In genomic region chr7:76291346-76292205, GRCh38 we compare ENCODE assay signal across 8 cellular contexts. TPM values are rescaled to one million over a fixed set of nuclear protein-coding genes. Genes with fewer than 3 reads are reported as not detected.
A peak's percentile ranks its signal among the peaks of the same experiment; 100 is the strongest.
DNase-seq lines count a peak whose midpoint lies in the region; ATAC-seq, FAIRE-seq and TF ChIP-seq lines count a peak whose summit lies in the region.

No MANE protein-coding gene starts in this region.

- H3K4me1 ChIP-seq in spleen = peaks cover 13 to 53% (median 37%) of the 10 kb centered on the region in 6 donors

- no peak for TF ChIP-seq POLR2A in spleen (IDR thresholded peaks at IDR 0.05)

- WGBS in spleen, 5 donors = 16 to 19% (median 16%) methylated on average over 25 to 30 of the region's 30 CpGs

- H3K27ac ChIP-seq in WERI-Rb-1 (peak overlapping the region; percentile 28; the same call in 1 of the 2 replicates), spleen (peak overlapping the region; percentile 22 to 89 (median 84))

- DNase-seq in activated gamma-delta T cell treated with Interleukin-2 at 50 U/mL for 16 hours = peak; percentile 84
- DNase-seq in activated gamma-delta T cell (lab: John Stamatoyannopoulos, UW) = no peak
- peak; percentile 63 for DNase-seq in NCI-H2081 treated with DMSO at 0.1 percent for 48 hours (lab: John Stamatoyannopoulos, UW)
- peak; percentile 83 for DNase-seq in WERI-Rb-1
- peak; percentile 98 for DNase-seq in bronchial epithelial cell (ENCODE audit: low read depth)
- peak; percentile 97 for DNase-seq in iris pigment epithelial cell (ENCODE audit: low read depth)
- peak; percentile 94 for DNase-seq in spleen

- no peak overlapping the region for H3K4me3 ChIP-seq in WERI-Rb-1 (ENCODE audit: low read depth, low read length)
- H3K4me3 ChIP-seq in bronchial epithelial cell (ENCODE audit: low read depth, low read length) = peak overlapping the region; percentile 21
- peak overlapping the region in 3 of 8 donors; percentile 26 to 50 (median 27) for H3K4me3 ChIP-seq in spleen

- ATAC-seq in HG02884 (IDR thresholded peaks at IDR 0.05; ENCODE audit: unreplicated experiment) = peak; percentile 89

- TF ChIP-seq CTCF in WERI-Rb-1 (IDR thresholded peaks at IDR 0.05; ENCODE audit: low read depth, low read length) = peak; percentile 95
- TF ChIP-seq CTCF in bronchial epithelial cell (IDR thresholded peaks at IDR 0.05; ENCODE audit: insufficient read depth, low read length, severe bottlenecking) = peak; percentile 95
- peak; percentile 96 to 99 (median 99) for TF ChIP-seq CTCF in spleen (IDR thresholded peaks at IDR 0.05 in 8 of 11, conservative IDR thresholded peaks at IDR 0.05 in 3 of 11)

- intact Hi-C loops in spleen (cut with DNase I; ENCODE audit: low total_unique reads) = no loop called here

- H3K9me3 ChIP-seq in WERI-Rb-1 (ENCODE audit: severe bottlenecking) (no peaks in the 10 kb centered on the region), spleen (no peaks in the 10 kb centered on the region)

- H3K27me3 ChIP-seq in WERI-Rb-1 (ENCODE audit: insufficient read depth, low read depth, severe bottlenecking) (no peaks in the 10 kb centered on the region), bronchial epithelial cell (ENCODE audit: control insufficient read depth, insufficient read depth, low read length) (no peaks in the 10 kb centered on the region), spleen (replicated peaks in 1 of 7) (peaks cover 0 to 3% (median 0%) of the 10 kb centered on the region in 7 donors)

- FAIRE-seq in bronchial epithelial cell (lab: Jason Lieb, UNC) = no peak

- peaks cover 3% of the 10 kb centered on the region; the same call in 1 of the 2 replicates for H3K36me3 ChIP-seq in WERI-Rb-1
- no peaks in the 10 kb centered on the region for H3K36me3 ChIP-seq in bronchial epithelial cell (ENCODE audit: control insufficient read depth, insufficient read depth, low read length)
- no peaks in the 10 kb centered on the region for H3K36me3 ChIP-seq in spleen

RNA-seq across cellular contexts. Expression of gene HSPB1, which starts 10.9 kb away (rescaled TPM):
- total RNA-seq in bronchial epithelial cell (36.1 and 164 TPM in 2 replicates), spleen (100 to 1,000 TPM in 5 of 7 donors, 10 to 100 TPM in 2; 56.5 to 227 (median 131) TPM)
- 100 to 1,000 TPM in 2 of 3 donors, 10 to 100 TPM in 1; 70.1 to 216 (median 214) TPM for polyA plus RNA-seq in spleen
